In genomic region chr13:99501952-99502310, GRCh38 we compare ENCODE assay signal across 8 cellular contexts. TPM values are rescaled to one million over a fixed set of nuclear protein-coding genes. Genes with fewer than 3 reads are reported as not detected.
DNase-seq lines count a peak whose midpoint lies in the region; ATAC-seq and TF ChIP-seq lines count a peak whose summit lies in the region.

No MANE protein-coding gene starts in this region.

- H3K4me1 Mint-ChIP-seq in IgD-negative memory B cell: peaks cover 52 to 66% (median 54%) of the 10 kb centered on the region in 3 donors
- peaks cover 77% of the 10 kb centered on the region for H3K4me1 Mint-ChIP-seq in activated CD8-positive, alpha-beta T cell treated with anti-CD3 and anti-CD28 coated beads, Interleukin-2, amount 10 ng/mL, durations not matched to agents 7 days and 5 days (ENCODE audit: low read depth)

- intact Hi-C loops in ovary (cut with DNase I): loop anchor here in 1 of 4 donors (10.0 kb wide), 1 partner anchor 57 kb away; no protein-coding TSS in a partner anchor

- H3K27me3 ChIP-seq in BLaER1 treated with 17β-estradiol and CSF1 and Interleukin-3, amounts not matched to agents 10 nM and 100 nM: no peaks in the 10 kb centered on the region
- no peaks in the 10 kb centered on the region for H3K27me3 ChIP-seq in ovary

- no peak for ATAC-seq in activated CD8-positive, alpha-beta T cell treated with anti-CD3 and anti-CD28 coated beads, Interleukin-2, amount 10 ng/mL, durations not matched to agents 7 days and 5 days
- ATAC-seq in HG03159 (IDR thresholded peaks at IDR 0.05; ENCODE audit: unreplicated experiment) (no peak), GM19395 (IDR thresholded peaks at IDR 0.05; ENCODE audit: unreplicated experiment) (no peak)

- peak overlapping the region; percentile 81 to 97 (median 92) for H3K4me3 ChIP-seq in BLaER1 treated with 17β-estradiol and CSF1 and Interleukin-3, amounts not matched to agents 10 nM and 100 nM
- H3K4me3 ChIP-seq in fibroblast of the aortic adventitia (ENCODE audit: low read depth, low read length): peak overlapping the region; percentile 92
- peak overlapping the region; percentile 94 for H3K4me3 ChIP-seq in ovary

- H3K27ac ChIP-seq in BLaER1 treated with 17β-estradiol and CSF1 and Interleukin-3, amounts not matched to agents 10 nM and 100 nM: peak overlapping the region; percentile 82 to 95 (median 90)
- H3K27ac ChIP-seq in ovary: no peak overlapping the region

- TF ChIP-seq CTCF in fibroblast of the aortic adventitia (IDR thresholded peaks at IDR 0.05; ENCODE audit: insufficient read depth, low read length) (no peak), ovary (IDR thresholded peaks at IDR 0.05) (no peak)

- peaks cover 15 to 48% (median 41%) of the 10 kb centered on the region in 11 experiments; a peak in 19 of 22 replicates for H4K20me1 ChIP-seq in BLaER1 treated with 17β-estradiol and CSF1 and Interleukin-3, amounts not matched to agents 10 nM and 100 nM

- peak overlapping the region; percentile 85 to 97 (median 92) for H3K9ac ChIP-seq in BLaER1 treated with 17β-estradiol and CSF1 and Interleukin-3, amounts not matched to agents 10 nM and 100 nM

- peaks cover 0 to 4% (median 0%) of the 10 kb centered on the region in 11 experiments; a peak in 3 of 22 replicates for H3K9me3 ChIP-seq in BLaER1 treated with 17β-estradiol and CSF1 and Interleukin-3, amounts not matched to agents 10 nM and 100 nM (replicated peaks in 1 of 11)
- H3K9me3 ChIP-seq in ovary: no peaks in the 10 kb centered on the region

- peak overlapping the region; percentile 96 to 99 (median 98) for H3K4me3 Mint-ChIP-seq in IgD-negative memory B cell
- peak overlapping the region; percentile 88 for H3K4me3 Mint-ChIP-seq in activated CD8-positive, alpha-beta T cell treated with anti-CD3 and anti-CD28 coated beads, Interleukin-2, amount 10 ng/mL, durations not matched to agents 7 days and 5 days

- H3K4me2 ChIP-seq in BLaER1 treated with 17β-estradiol and CSF1 and Interleukin-3, amounts not matched to agents 10 nM and 100 nM: peak overlapping the region; percentile 74 to 97 (median 85)

- DNase-seq in activated CD8-positive, alpha-beta T cell treated with anti-CD3 and anti-CD28 coated beads, Interleukin-2, amount 10 ng/mL, durations not matched to agents 7 days and 5 days: peak; percentile 42
- DNase-seq in fibroblast of the aortic adventitia (ENCODE audit: low read depth) (peak; percentile 32), ovary (peak in 1 of 5 donors; percentile 23), NCI-H774 (lab: John Stamatoyannopoulos, UW) (no peak)

- peaks cover 0 to 2% (median 0%) of the 10 kb centered on the region in 3 donors for H3K9me3 Mint-ChIP-seq in IgD-negative memory B cell
- no peaks in the 10 kb centered on the region for H3K9me3 Mint-ChIP-seq in activated CD8-positive, alpha-beta T cell treated with anti-CD3 and anti-CD28 coated beads, Interleukin-2, amount 10 ng/mL, durations not matched to agents 7 days and 5 days (ENCODE audit: insufficient read depth)

- peaks cover 63 to 80% (median 74%) of the 10 kb centered on the region in 10 experiments for H3K4me1 ChIP-seq in BLaER1 treated with 17β-estradiol and CSF1 and Interleukin-3, amounts not matched to agents 10 nM and 100 nM
- peaks cover 5% of the 10 kb centered on the region for H3K4me1 ChIP-seq in ovary (ENCODE audit: insufficient read depth)

- CTCF ChIA-PET in activated CD8-positive, alpha-beta T cell treated with anti-CD3 and anti-CD28 coated beads, Interleukin-2, amount 10 ng/mL, durations not matched to agents 7 days and 5 days (lab: Charles Lee): interaction anchor here (0.7 to 7.2 kb wide), 14 partner anchors 9 to 341 kb away, joined by 3 to 74 read pairs (median 3); partner anchors contain the start of gene CLYBL

- peaks cover 3% of the 10 kb centered on the region for H3K36me3 Mint-ChIP-seq in IgD-negative memory B cell
- peaks cover 28% of the 10 kb centered on the region for H3K36me3 Mint-ChIP-seq in activated CD8-positive, alpha-beta T cell treated with anti-CD3 and anti-CD28 coated beads, Interleukin-2, amount 10 ng/mL, durations not matched to agents 7 days and 5 days (ENCODE audit: low read depth)

- H3K27me3 Mint-ChIP-seq in IgD-negative memory B cell: peaks cover 8% of the 10 kb centered on the region
- no peaks in the 10 kb centered on the region for H3K27me3 Mint-ChIP-seq in activated CD8-positive, alpha-beta T cell treated with anti-CD3 and anti-CD28 coated beads, Interleukin-2, amount 10 ng/mL, durations not matched to agents 7 days and 5 days (ENCODE audit: low read depth)

- peak overlapping the region; percentile 99 for H3K27ac Mint-ChIP-seq in IgD-negative memory B cell
- peak overlapping the region; percentile 97 for H3K27ac Mint-ChIP-seq in activated CD8-positive, alpha-beta T cell treated with anti-CD3 and anti-CD28 coated beads, Interleukin-2, amount 10 ng/mL, durations not matched to agents 7 days and 5 days

- WGBS in ovary, 3 donors: 0 to 3% (median 1%) methylated on average over 14 of the region's 14 CpGs

- TF ChIP-seq EP300 in ovary (IDR thresholded peaks at IDR 0.05): no peak

- POLR2A ChIA-PET in activated CD8-positive, alpha-beta T cell treated with anti-CD3 and anti-CD28 coated beads, Interleukin-2, amount 10 ng/mL, durations not matched to agents 7 days and 5 days (lab: Charles Lee): interaction anchor here (0.7 to 1.5 kb wide), 6 partner anchors 8 to 37 kb away, joined by 3 read pairs; no protein-coding TSS in a partner anchor

- peaks cover 0 to 1% (median 0%) of the 10 kb centered on the region in 11 experiments; a peak in 4 of 22 replicates for H3K36me3 ChIP-seq in BLaER1 treated with 17β-estradiol and CSF1 and Interleukin-3, amounts not matched to agents 10 nM and 100 nM
- H3K36me3 ChIP-seq in ovary: no peaks in the 10 kb centered on the region

- no peak for TF ChIP-seq POLR2A in ovary (IDR thresholded peaks at IDR 0.05)

RNA-seq across cellular contexts. Expression of gene TM9SF2, which starts 0.7 kb away (rescaled TPM):
- polyA plus RNA-seq in IgD-negative memory B cell (85.9 TPM), ovary (100 to 1,000 TPM in 1 of 2 donors, 10 to 100 TPM in 1; 59.6 to 122 TPM)
- 10 to 100 TPM; 64.4 to 64.5 TPM for total RNA-seq in activated CD8-positive, alpha-beta T cell treated with anti-CD3 and anti-CD28 coated beads, Interleukin-2, amount 10 ng/mL, durations not matched to agents 7 days and 5 days
- total RNA-seq in fibroblast of the aortic adventitia (ENCODE audit: low replicate concordance) (116 and 172 TPM in 2 replicates), ovary (10 to 100 TPM; 57.7 to 93.3 (median 70.6) TPM)

Comparison
In these comparisons a context has a peak if more than half of its experiments do, and no peak if none do; other contexts are left out.
1. H3K27ac ChIP-seq: peak in BLaER1 treated with 17β-estradiol and CSF1 and Interleukin-3, amounts not matched to agents 10 nM and 100 nM (11 of 11); none in ovary (0 of 2).
2. Peak in every context shown above with its lines, with median percentiles within 50 percentile points of each other: H3K4me3 ChIP-seq.